In genomic region chr9:96509848-96510247, GRCh38 we compare ENCODE assay signal across 1 cellular context.
TF ChIP-seq lines count a peak whose summit lies in the region.

No MANE protein-coding gene starts in this region.

TF ChIP-seq in H1, 55 proteins besides CTCF, POLR2A, EP300 and RAD21:
- peak; percentile 50; the same call in 1 of the 2 replicates for TF ChIP-seq MAFK (IDR thresholded peaks at IDR 0.05; ENCODE audit: low read depth, low read length)
- no peak for TF ChIP-seq SP4 (IDR thresholded peaks at IDR 0.05; ENCODE audit: low read length)
